In the genomic region with DNA sequence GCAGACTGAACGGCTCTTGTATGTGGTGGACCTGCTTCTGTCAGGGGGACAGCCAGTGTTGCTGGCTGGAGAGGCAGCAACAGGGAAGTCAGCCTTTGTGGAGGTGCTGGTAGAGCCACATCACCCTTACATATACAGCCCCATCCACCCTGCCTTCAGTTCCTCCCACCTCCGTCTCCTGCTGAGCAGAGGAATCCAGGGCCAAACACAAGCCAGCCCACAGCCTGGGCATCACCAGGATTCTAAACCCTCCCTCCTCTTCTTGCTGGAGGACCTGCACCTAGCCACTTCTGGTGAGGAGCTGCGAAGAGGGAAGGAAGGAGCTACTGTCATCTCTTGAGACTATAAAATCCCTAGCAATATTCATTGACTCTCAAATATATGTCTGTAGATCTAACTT, we compare ENCODE assay signal across 18 cellular contexts. TPM values are rescaled to one million over a fixed set of nuclear protein-coding genes. Genes with fewer than 3 reads are reported as not detected.
A peak's percentile ranks its signal among the peaks of the same experiment; 100 is the strongest.
DNase-seq lines count a peak whose midpoint lies in the region; ATAC-seq, FAIRE-seq and TF ChIP-seq lines count a peak whose summit lies in the region.
"Had no signal": no experiment of that assay in that cellular context is flagged by ENCODE, and none has a peak within 500 bp of the region (broad histone marks: within the 10 kb centered on the region; RNA-seq: fewer than 3 reads in every experiment).

No MANE protein-coding gene starts in this region.

- no peaks in the 10 kb centered on the region for H3K79me2 ChIP-seq in K562 (ENCODE audit: control insufficient read depth, insufficient read depth, low read length)

- no peak overlapping the region for H2AFZ ChIP-seq in K562 (ENCODE audit: low read depth, low read length)
- no peak overlapping the region for H2AFZ ChIP-seq in neuronal stem cell (ENCODE audit: low read length)
- H2AFZ ChIP-seq: GM23248 had no signal

- in situ Hi-C loops in Panc1 (cut with HindIII; ENCODE audit: low pct_unique_long_range_greater_than_20kb, low sequenced_read_pairs): no loop called here
- in situ Hi-C loops in K562 (cut with MboI): no loop called here

- TF ChIP-seq RAD21 in K562 (CRISPR knock-in tag; conservative IDR thresholded peaks at IDR 0.05 in 1 of 2, IDR thresholded peaks at IDR 0.05 in 1 of 2): no peak

- H3K4me2 ChIP-seq in K562 (ENCODE audit: insufficient read depth, low read length) (no peak overlapping the region), neuronal stem cell (ENCODE audit: insufficient read depth, low read length, poor library complexity, severe bottlenecking) (no peak overlapping the region)

- H3K9ac ChIP-seq in K562 (ENCODE audit: insufficient read depth in 1 of 2, low read depth in 2 of 2, low read length in 2 of 2): peak overlapping the region in 1 of 2 experiments; percentile 15; a peak in 2 of 4 replicates
- no peak overlapping the region for H3K9ac ChIP-seq in neuronal stem cell (ENCODE audit: low read depth, low read length, poor library complexity)
- H3K9ac ChIP-seq: GM23248 had no signal

- no peak for TF ChIP-seq EP300 in K562 (IDR thresholded peaks at IDR 0.05; ENCODE audit: low read length)

- H2AK5ac ChIP-seq in neuronal stem cell (ENCODE audit: low read depth, low read length): no peak overlapping the region

- no peaks in the 10 kb centered on the region for H3K27me3 ChIP-seq in Panc1 (ENCODE audit: control insufficient read depth, insufficient read depth, low read length)
- no peaks in the 10 kb centered on the region for H3K27me3 ChIP-seq in K562 (ENCODE audit: control insufficient read depth in 2 of 2, insufficient read depth in 2 of 2, low read length in 2 of 2)
- H3K27me3 ChIP-seq in neuronal stem cell (ENCODE audit: control insufficient read depth in 3 of 3, insufficient read depth in 3 of 3, low read depth in 1 of 3, low read length in 3 of 3): no peaks in the 10 kb centered on the region
- H3K27me3 ChIP-seq in lower lobe of right lung (ENCODE audit: low read depth): no peaks in the 10 kb centered on the region

- no peaks in the 10 kb centered on the region for H3K9me1 ChIP-seq in K562 (ENCODE audit: control insufficient read depth, insufficient read depth, low read length)

- no peak overlapping the region for H2BK12ac ChIP-seq in neuronal stem cell (ENCODE audit: low read length)

- no peak overlapping the region for H2BK15ac ChIP-seq in neuronal stem cell (ENCODE audit: low read length)

- H3K79me1 ChIP-seq in neuronal stem cell (ENCODE audit: low read depth, low read length): no peaks in the 10 kb centered on the region

- TF ChIP-seq POLR2A in K562 (conservative IDR thresholded peaks at IDR 0.05): no peak

- H2BK5ac ChIP-seq in neuronal stem cell (ENCODE audit: low read length): no peak overlapping the region

- no peak overlapping the region for H3K4ac ChIP-seq in neuronal stem cell (ENCODE audit: low read length)

- TF ChIP-seq CTCF in Panc1 (IDR thresholded peaks at IDR 0.05): no peak
- no peak for TF ChIP-seq CTCF in K562 (IDR thresholded peaks at IDR 0.05 in 2 of 3, conservative IDR thresholded peaks at IDR 0.05 in 1 of 3; ENCODE audit: insufficient read depth in 2 of 3, low read depth in 1 of 3, low read length in 3 of 3)
- no peak for TF ChIP-seq CTCF in lower lobe of right lung (IDR thresholded peaks at IDR 0.05)

- no peaks in the 10 kb centered on the region for H3K4me1 ChIP-seq in Panc1 (ENCODE audit: control insufficient read depth, insufficient read depth, low read length)
- peaks cover 0 to 2% of the 10 kb centered on the region in 2 experiments; a peak in 2 of 5 replicates for H3K4me1 ChIP-seq in K562 (replicated peaks in 1 of 2; ENCODE audit: control insufficient read depth in 2 of 2, insufficient read depth in 2 of 2, low read length in 2 of 2)
- no peaks in the 10 kb centered on the region for H3K4me1 ChIP-seq in neuronal stem cell (ENCODE audit: control insufficient read depth in 2 of 2, insufficient read depth in 1 of 2, low read depth in 1 of 2, low read length in 2 of 2)
- no peaks in the 10 kb centered on the region for H3K4me1 ChIP-seq in lower lobe of right lung

- H4K8ac ChIP-seq in neuronal stem cell (ENCODE audit: low read depth, low read length): no peak overlapping the region

- ATAC-seq in Panc1: no peak
- ATAC-seq in K562: peak; percentile 29; the same call in 1 of the 3 replicates
- ATAC-seq in GM19023 (IDR thresholded peaks at IDR 0.05; ENCODE audit: unreplicated experiment): no peak
- no peak for ATAC-seq in lower lobe of right lung
- ATAC-seq: HCT116 had no signal

- POLR2A ChIA-PET in Panc1 (lab: Charles Lee): no interaction called here
- POLR2A ChIA-PET in K562 (lab: Yijun Ruan, JAX): interaction anchor here (0.9 to 1.7 kb wide), 2 partner anchors 10 to 80 kb away, joined by 3 to 6 read pairs; no protein-coding TSS in a partner anchor

- no peaks in the 10 kb centered on the region for H3K36me3 ChIP-seq in Panc1 (ENCODE audit: control insufficient read depth, insufficient read depth, low read length)
- H3K36me3 ChIP-seq in K562 (ENCODE audit: control insufficient read depth, insufficient read depth, low read length): no peaks in the 10 kb centered on the region
- peaks cover 4 to 21% of the 10 kb centered on the region in 2 donors for H3K36me3 ChIP-seq in neuronal stem cell (replicated peaks in 1 of 2; ENCODE audit: control insufficient read depth in 2 of 2, insufficient read depth in 2 of 2, low read length in 2 of 2)
- peaks cover 24% of the 10 kb centered on the region for H3K36me3 ChIP-seq in lower lobe of right lung

- no peak overlapping the region for H3K27ac ChIP-seq in Panc1 (ENCODE audit: low read length)
- no peak overlapping the region for H3K27ac ChIP-seq in K562 (ENCODE audit: extremely low read depth, low read depth, low read length)
- H3K27ac ChIP-seq in neuronal stem cell (replicated peaks; ENCODE audit: low read length): no peak overlapping the region
- no peak overlapping the region for H3K27ac ChIP-seq in lower lobe of right lung
- H3K27ac ChIP-seq: GM23248 had no signal

- H3K9me3 ChIP-seq in Panc1 (ENCODE audit: control insufficient read depth, insufficient read depth, low read depth, low read length): no peaks in the 10 kb centered on the region
- H3K9me3 ChIP-seq in K562 (replicated peaks; ENCODE audit: control insufficient read depth, insufficient read depth, low read depth, low read length): no peaks in the 10 kb centered on the region
- H3K9me3 ChIP-seq in neuronal stem cell (replicated peaks in 1 of 2; ENCODE audit: control insufficient read depth in 2 of 2, insufficient read depth in 1 of 2, low read depth in 1 of 2, low read length in 2 of 2): no peaks in the 10 kb centered on the region
- H3K9me3 ChIP-seq in lower lobe of right lung: no peaks in the 10 kb centered on the region

- CTCF ChIA-PET in Panc1 (lab: Charles Lee): interaction anchor here (0.6 kb wide), 1 partner anchor 306 kb away, joined by 5 read pairs; no protein-coding TSS in a partner anchor
- CTCF ChIA-PET in K562 (lab: Yijun Ruan, JAX; ENCODE audit: low intra/inter-chr PET ratio): no interaction called here

- intact Hi-C loops in Panc1 (cut with micrococcal nuclease; ENCODE audit: unreplicated experiment): no loop called here
- intact Hi-C loops in K562 (cut with micrococcal nuclease): no loop called here
- intact Hi-C loops in lower lobe of right lung (cut with DNase I): no loop called here

- H3K23ac ChIP-seq in neuronal stem cell (ENCODE audit: low read depth, low read length, poor library complexity): no peak overlapping the region

- no peaks in the 10 kb centered on the region for H4K20me1 ChIP-seq in K562 (replicated peaks; ENCODE audit: control insufficient read depth, insufficient read depth, low read length)

- BruUV-seq in Panc1 (replicated peaks; lab: Mats Ljungman, UMichigan): TSS peak; percentile 57
- no TSS peak for BruUV-seq in K562 (replicated peaks; lab: Mats Ljungman, UMichigan)

- H3K18ac ChIP-seq in neuronal stem cell (ENCODE audit: low read length): no peak overlapping the region

- 82% methylated on average over 3 of the region's 3 CpGs for WGBS in K562 (ENCODE audit: insufficient coverage, low coverage, missing lambda C conversion rate)
- WGBS in neuronal stem cell (ENCODE audit: extremely low coverage in 2 of 2, insufficient read length in 2 of 2, insufficient replicate concordance in 1 of 2), 2 donors: no CpG with 5 or more reads among the region's 3 CpGs

- H2BK120ac ChIP-seq in neuronal stem cell (ENCODE audit: low read depth, low read length): no peak overlapping the region

- H3K4me3 ChIP-seq in Panc1 (ENCODE audit: low read depth in 2 of 2, low read length in 2 of 2) (no peak overlapping the region), K562 (no peak overlapping the region), neuronal stem cell (ENCODE audit: low read length in 2 of 2) (peak overlapping the region in 1 of 2 donors; percentile 39), lower lobe of right lung (no peak overlapping the region)
- H3K4me3 ChIP-seq: GM23248 had no signal

- peak overlapping the region; percentile 85 for H3K14ac ChIP-seq in neuronal stem cell (ENCODE audit: low read length)

- H4K91ac ChIP-seq in neuronal stem cell (ENCODE audit: low read depth, low read length, poor library complexity): no peak overlapping the region

- no peak for DNase-seq in Panc1 (ENCODE audit: low read depth, low spot score)
- no peak for DNase-seq in K562 (ENCODE audit: extremely low read depth in 1 of 4, low spot score in 3 of 4)
- DNase-seq in neuronal stem cell (ENCODE audit: low spot score): no peak
- no peak for DNase-seq in DMS114 treated with DMSO at 0.1 percent for 48 hours (lab: John Stamatoyannopoulos, UW; ENCODE audit: unreplicated experiment)
- DNase-seq in dedifferentiated amniotic fluid mesenchymal stem cell (ENCODE audit: extremely low spot score): no peak
- no peak for DNase-seq in lower lobe of right lung
- DNase-seq: C1 segment of cervical spinal cord; Calu3; CD4-positive, alpha-beta memory T cell; COR-L47; DMS153; DND-41; GM23248; H9 had no signal

- FAIRE-seq in K562 (lab: Jason Lieb, UNC): no peak
- FAIRE-seq: G401.6, GM18507 had no signal

RNA-seq across cellular contexts. Expression of a gene that starts 51.6 kb away (rescaled TPM):
- 10.6 TPM for total RNA-seq in Panc1 (2021; ENCODE audit: unreplicated experiment)
- polyA plus RNA-seq in Panc1 (2012; ENCODE audit: insufficient read length): 6.0 TPM
- total RNA-seq in K562 (2011; cell fraction: chromatin; rRNA removed; ENCODE audit: low replicate concordance): 197 and 241 TPM in 2 replicates
- total RNA-seq in K562 (2011; cell fraction: nucleolus; rRNA removed): 92.7 and 107 TPM in 2 replicates
- total RNA-seq in K562 (2011; cell fraction: nucleoplasm; rRNA removed): 141 and 183 TPM in 2 replicates
- 3.0 and 3.8 TPM in 2 replicates for total RNA-seq in K562 (2014; rRNA removed)
- total RNA-seq in K562 (2014; rRNA removed; fragmentation: Illumina TruSeq; extraction: Trizol): 3.6 and 4.1 TPM in 2 replicates
- total RNA-seq in K562 (2015; rRNA removed; fragmentation: Illumina TruSeq; extraction: Trizol): 3.6 TPM in 2 replicates
- 6.5 and 7.4 TPM in 2 replicates for total RNA-seq in K562 (2021)
- 9.7 and 16.7 TPM in 2 replicates for polyA plus RNA-seq in K562 (2011; rRNA removed)
- polyA plus RNA-seq in K562 (2011; cell fraction: cytosol; rRNA removed): 4.1 and 6.9 TPM in 2 replicates
- 123 and 140 TPM in 2 replicates for polyA plus RNA-seq in K562 (2011; cell fraction: nucleus; rRNA removed)
- polyA plus RNA-seq in K562 (2012): 5.2 and 22.4 TPM in 2 replicates
- 4.8 TPM in 2 replicates for polyA plus RNA-seq in K562 (2014; fragmentation: Illumina TruSeq; extraction: Trizol)
- polyA plus RNA-seq in K562 (2014; fragmentation: Nextera tagmentation; extraction: Ambion mirVana): 1 to 10 TPM in 1 of 2 experiments, under 1 TPM in 1; 0.82 to 2.0 TPM
- polyA plus RNA-seq in K562 (2014; rRNA removed): 7.1 and 8.4 TPM in 2 replicates
- 24.5 and 30.4 TPM in 2 replicates for polyA minus RNA-seq in K562 (2011; rRNA and poly(A)+ RNA removed)
- polyA minus RNA-seq in K562 (2011; cell fraction: cytosol; rRNA and poly(A)+ RNA removed): 7.0 and 8.5 TPM in 2 replicates
- polyA minus RNA-seq in K562 (2011; cell fraction: nucleus; rRNA and poly(A)+ RNA removed): 26.4 and 49.9 TPM in 2 replicates
- 4.4 TPM for polyA plus RNA-seq in neuronal stem cell (2013, experiment 1 of 2)
- polyA plus RNA-seq in neuronal stem cell (2013, experiment 2 of 2): 5.0 TPM
- 12.0 TPM for total RNA-seq in lower lobe of right lung

RNA-seq across cellular contexts. Expression of a gene that starts 54.8 kb away (rescaled TPM):
- total RNA-seq in Panc1 (2021; ENCODE audit: unreplicated experiment) (23.1 TPM), K562 (2014; rRNA removed) (27.9 and 47.5 TPM in 2 replicates), K562 (2014; rRNA removed; fragmentation: Illumina TruSeq; extraction: Trizol) (33.5 and 37.0 TPM in 2 replicates), K562 (2015; rRNA removed; fragmentation: Illumina TruSeq; extraction: Trizol) (31.5 and 32.6 TPM in 2 replicates), K562 (2021) (41.0 and 47.2 TPM in 2 replicates), lower lobe of right lung (16.5 TPM)
- 15.3 TPM for polyA plus RNA-seq in Panc1 (2012; ENCODE audit: insufficient read length)
- 45.2 and 53.8 TPM in 2 replicates for total RNA-seq in K562 (2011; cell fraction: chromatin; rRNA removed; ENCODE audit: low replicate concordance)
- 28.2 and 28.5 TPM in 2 replicates for total RNA-seq in K562 (2011; cell fraction: nucleolus; rRNA removed)
- 33.8 and 40.3 TPM in 2 replicates for total RNA-seq in K562 (2011; cell fraction: nucleoplasm; rRNA removed)
- polyA plus RNA-seq in K562 (2011; rRNA removed) (28.1 and 29.8 TPM in 2 replicates), K562 (2014; fragmentation: Illumina TruSeq; extraction: Trizol) (34.6 and 47.3 TPM in 2 replicates), K562 (2014; fragmentation: Nextera tagmentation; extraction: Ambion mirVana) (10 to 100 TPM in 1 of 2 experiments, 1 to 10 TPM in 1; 5.7 to 11.4 TPM), K562 (2014; rRNA removed) (26.1 and 33.4 TPM in 2 replicates)
- 10.9 and 15.1 TPM in 2 replicates for polyA plus RNA-seq in K562 (2011; cell fraction: cytosol; rRNA removed)
- polyA plus RNA-seq in K562 (2011; cell fraction: nucleus; rRNA removed): 30.2 and 30.7 TPM in 2 replicates
- 22.8 and 24.8 TPM in 2 replicates for polyA plus RNA-seq in K562 (2012)
- polyA minus RNA-seq in K562 (2011; rRNA and poly(A)+ RNA removed): 19.2 and 20.6 TPM in 2 replicates
- polyA minus RNA-seq in K562 (2011; cell fraction: cytosol; rRNA and poly(A)+ RNA removed): 8.9 and 17.8 TPM in 2 replicates
- 29.8 and 39.9 TPM in 2 replicates for polyA minus RNA-seq in K562 (2011; cell fraction: nucleus; rRNA and poly(A)+ RNA removed)
- polyA plus RNA-seq in neuronal stem cell (2013, experiment 1 of 2): 19.8 TPM
- 18.9 TPM for polyA plus RNA-seq in neuronal stem cell (2013, experiment 2 of 2)

RNA-seq across cellular contexts. Expression of a gene that starts 54.9 kb away (rescaled TPM):
- total RNA-seq in Panc1 (2021; ENCODE audit: unreplicated experiment) (204 TPM), K562 (2014; rRNA removed) (43.3 and 54.7 TPM in 2 replicates), K562 (2014; rRNA removed; fragmentation: Illumina TruSeq; extraction: Trizol) (47.0 and 50.4 TPM in 2 replicates), K562 (2015; rRNA removed; fragmentation: Illumina TruSeq; extraction: Trizol) (57.3 and 59.0 TPM in 2 replicates), K562 (2021) (57.9 and 58.9 TPM in 2 replicates), lower lobe of right lung (135 TPM)
- polyA plus RNA-seq in Panc1 (2012; ENCODE audit: insufficient read length): 463 TPM
- total RNA-seq in K562 (2011; cell fraction: chromatin; rRNA removed; ENCODE audit: low replicate concordance): 143 and 177 TPM in 2 replicates
- total RNA-seq in K562 (2011; cell fraction: nucleolus; rRNA removed): 86.9 and 104 TPM in 2 replicates
- total RNA-seq in K562 (2011; cell fraction: nucleoplasm; rRNA removed): 98.0 and 109 TPM in 2 replicates
- polyA plus RNA-seq in K562 (2011; rRNA removed) (95.9 and 108 TPM in 2 replicates), K562 (2014; fragmentation: Illumina TruSeq; extraction: Trizol) (83.6 and 86.9 TPM in 2 replicates), K562 (2014; fragmentation: Nextera tagmentation; extraction: Ambion mirVana) (10 to 100 TPM; 49.3 to 85.1 TPM), K562 (2014; rRNA removed) (54.5 and 57.3 TPM in 2 replicates)
- 106 and 115 TPM in 2 replicates for polyA plus RNA-seq in K562 (2011; cell fraction: cytosol; rRNA removed)
- polyA plus RNA-seq in K562 (2011; cell fraction: nucleus; rRNA removed): 190 and 247 TPM in 2 replicates
- 56.9 and 91.3 TPM in 2 replicates for polyA plus RNA-seq in K562 (2012)
- polyA minus RNA-seq in K562 (2011; rRNA and poly(A)+ RNA removed): 81.2 and 84.6 TPM in 2 replicates
- polyA minus RNA-seq in K562 (2011; cell fraction: cytosol; rRNA and poly(A)+ RNA removed): 31.6 and 38.1 TPM in 2 replicates
- polyA minus RNA-seq in K562 (2011; cell fraction: nucleus; rRNA and poly(A)+ RNA removed): 49.8 and 82.9 TPM in 2 replicates
- 96.9 TPM for polyA plus RNA-seq in neuronal stem cell (2013, experiment 1 of 2)
- polyA plus RNA-seq in neuronal stem cell (2013, experiment 2 of 2): 95.8 TPM
